In genomic region chr17:5419356-5419958, GRCh38 we compare ENCODE assay signal across 1 cellular context.
TF ChIP-seq lines count a peak whose summit lies in the region.

Gene NUP88, minus strand, starts transcription at chr17:5419662. Its CDS starts 12 bp downstream, at chr17:5419650.

TF ChIP-seq in HepG2, 621 proteins besides CTCF, POLR2A, EP300 and RAD21 (continued from another document and continues in another):
- no peak; the same call in 1 of the 2 replicates for TF ChIP-seq THAP9 (CRISPR knock-in tag; IDR thresholded peaks at IDR 0.05; ENCODE audit: borderline replicate concordance)
- TF ChIP-seq ZNF550 (CRISPR knock-in tag; IDR thresholded peaks at IDR 0.05; ENCODE audit: borderline replicate concordance), result no peak
- 0 out of 2 replicates have a peak, but pooled peaks have one; percentile 46 for TF ChIP-seq ZKSCAN8 (CRISPR knock-in tag; IDR thresholded peaks at IDR 0.05; ENCODE audit: borderline replicate concordance)
- TF ChIP-seq ZFP90 (CRISPR knock-in tag; IDR thresholded peaks at IDR 0.05; ENCODE audit: borderline replicate concordance), result no peak
- TF ChIP-seq ZNF251 (CRISPR knock-in tag; IDR thresholded peaks at IDR 0.05), result no peak
- no peak for TF ChIP-seq RORA (CRISPR knock-in tag; IDR thresholded peaks at IDR 0.05)
- TF ChIP-seq ZSCAN21 (CRISPR knock-in tag; IDR thresholded peaks at IDR 0.05; ENCODE audit: borderline replicate concordance), result peak; percentile 77
- 0 out of 2 replicates have a peak, but pooled peaks have one; percentile 0 for TF ChIP-seq SIX1 (CRISPR knock-in tag; IDR thresholded peaks at IDR 0.05; ENCODE audit: borderline replicate concordance)
- no peak for TF ChIP-seq ATF3 (CRISPR knock-in tag; IDR thresholded peaks at IDR 0.05)
- TF ChIP-seq FOXA3 (CRISPR knock-in tag; IDR thresholded peaks at IDR 0.05), result peak; percentile 16
- no peak for TF ChIP-seq RFXANK (CRISPR knock-in tag; IDR thresholded peaks at IDR 0.05)
- TF ChIP-seq SRSF9 (IDR thresholded peaks at IDR 0.05; ENCODE audit: borderline replicate concordance, insufficient read depth, low read depth, low read length, poor library complexity, severe bottlenecking), result no peak
- no peak for TF ChIP-seq TOE1 (CRISPR knock-in tag; IDR thresholded peaks at IDR 0.05)
- peak; percentile 25; the same call in 1 of the 2 replicates for TF ChIP-seq IRF2 (CRISPR knock-in tag; IDR thresholded peaks at IDR 0.05)
- TF ChIP-seq KDM1A (CRISPR knock-in tag; IDR thresholded peaks at IDR 0.05), result no peak
- no peak for TF ChIP-seq ZNF513 (CRISPR knock-in tag; conservative IDR thresholded peaks at IDR 0.05)
- no peak for TF ChIP-seq ZNF33A (CRISPR knock-in tag; IDR thresholded peaks at IDR 0.05; ENCODE audit: borderline replicate concordance)
- no peak for TF ChIP-seq TP53 (CRISPR knock-in tag; conservative IDR thresholded peaks at IDR 0.05)
- TF ChIP-seq ZNF761 (CRISPR knock-in tag; conservative IDR thresholded peaks at IDR 0.05), result no peak; the same call in 1 of the 2 replicates
- TF ChIP-seq ZNF546 (CRISPR knock-in tag; conservative IDR thresholded peaks at IDR 0.05), result no peak
- TF ChIP-seq ZNF20 (CRISPR knock-in tag; IDR thresholded peaks at IDR 0.05), result no peak
- TF ChIP-seq ATRX (CRISPR knock-in tag; IDR thresholded peaks at IDR 0.05; ENCODE audit: borderline replicate concordance), result no peak
- no peak for TF ChIP-seq FOSL2 (CRISPR knock-in tag; IDR thresholded peaks at IDR 0.05)
- no peak for TF ChIP-seq ZBTB7A (CRISPR knock-in tag; IDR thresholded peaks at IDR 0.05)
- TF ChIP-seq ZNF577 (CRISPR knock-in tag; IDR thresholded peaks at IDR 0.05; ENCODE audit: borderline replicate concordance, low read depth), result no peak
- no peak for TF ChIP-seq EZH2 (conservative IDR thresholded peaks at IDR 0.05; ENCODE audit: low read depth, low read length)
- no peak for TF ChIP-seq ZBTB37 (CRISPR knock-in tag; IDR thresholded peaks at IDR 0.05)
- peak; percentile 68; the same call in 1 of the 2 replicates for TF ChIP-seq ELF3 (CRISPR knock-in tag; IDR thresholded peaks at IDR 0.05)
- no peak for TF ChIP-seq FOXM1 (CRISPR knock-in tag; IDR thresholded peaks at IDR 0.05)
- TF ChIP-seq DDIT3 (CRISPR knock-in tag; IDR thresholded peaks at IDR 0.05), result no peak
- TF ChIP-seq ZNF331 (CRISPR knock-in tag; IDR thresholded peaks at IDR 0.05), result peak; percentile 56
- no peak for TF ChIP-seq ZBTB25 (CRISPR knock-in tag; IDR thresholded peaks at IDR 0.05)
- 0 out of 2 replicates have a peak, but pooled peaks have one; percentile 47 for TF ChIP-seq ZNF253 (CRISPR knock-in tag; IDR thresholded peaks at IDR 0.05; ENCODE audit: borderline replicate concordance)
- TF ChIP-seq CHD2 (IDR thresholded peaks at IDR 0.05; ENCODE audit: low read depth, low read length), result 0 out of 2 replicates have a peak, but pooled peaks have one; percentile 36
- TF ChIP-seq ZNF780A (CRISPR knock-in tag; IDR thresholded peaks at IDR 0.05), result no peak
- TF ChIP-seq UBTF (CRISPR knock-in tag; IDR thresholded peaks at IDR 0.05), result peak; percentile 81
- no peak for TF ChIP-seq FOXO1 (CRISPR knock-in tag; IDR thresholded peaks at IDR 0.05)
- peak; percentile 18; the same call in 1 of the 2 replicates for TF ChIP-seq MIER3 (CRISPR knock-in tag; IDR thresholded peaks at IDR 0.05; ENCODE audit: borderline replicate concordance)
- TF ChIP-seq REL (CRISPR knock-in tag; conservative IDR thresholded peaks at IDR 0.05), result no peak
- TF ChIP-seq MXD4 (CRISPR knock-in tag; IDR thresholded peaks at IDR 0.05), result no peak; the same call in 1 of the 2 replicates
- TF ChIP-seq ZNF317 (CRISPR knock-in tag; IDR thresholded peaks at IDR 0.05), result no peak
- no peak for TF ChIP-seq ZSCAN29 (CRISPR knock-in tag; conservative IDR thresholded peaks at IDR 0.05)
- TF ChIP-seq ZNF724P (CRISPR knock-in tag; IDR thresholded peaks at IDR 0.05; ENCODE audit: borderline replicate concordance), result no peak; the same call in 1 of the 2 replicates
- TF ChIP-seq MEIS2 (CRISPR knock-in tag; IDR thresholded peaks at IDR 0.05), result no peak
- TF ChIP-seq SRY (CRISPR knock-in tag; IDR thresholded peaks at IDR 0.05), result no peak
- TF ChIP-seq IRF9 (CRISPR knock-in tag; IDR thresholded peaks at IDR 0.05; ENCODE audit: borderline replicate concordance), result no peak
- TF ChIP-seq ZKSCAN1 (IDR thresholded peaks at IDR 0.05; ENCODE audit: low read length), result no peak
- no peak for TF ChIP-seq KDM6A (CRISPR knock-in tag; IDR thresholded peaks at IDR 0.05; ENCODE audit: low read depth)
- peak; percentile 63; the same call in 1 of the 2 replicates for TF ChIP-seq ZBTB7B (CRISPR knock-in tag; IDR thresholded peaks at IDR 0.05)
- TF ChIP-seq ZBTB33 (CRISPR knock-in tag; IDR thresholded peaks at IDR 0.05), result no peak
- no peak for TF ChIP-seq MATR3 (CRISPR knock-in tag; IDR thresholded peaks at IDR 0.05)
- TF ChIP-seq ATM (IDR thresholded peaks at IDR 0.05; ENCODE audit: borderline replicate concordance), result no peak
- TF ChIP-seq ZNF326 (CRISPR knock-in tag; IDR thresholded peaks at IDR 0.05; ENCODE audit: borderline replicate concordance), result no peak
- peak; percentile 73 for TF ChIP-seq SIN3B (IDR thresholded peaks at IDR 0.05; ENCODE audit: low read length)
- peak; percentile 92 for TF ChIP-seq KMT2A (CRISPR knock-in tag; IDR thresholded peaks at IDR 0.05)
- no peak for TF ChIP-seq GRHL1 (CRISPR knock-in tag; conservative IDR thresholded peaks at IDR 0.05)
